Comparison of ENCODE assay signal across 8 cellular contexts in genomic region chr9:34592895-34593601, GRCh38. TPM values are rescaled to one million over a fixed set of nuclear protein-coding genes. Genes with fewer than 3 reads are reported as not detected.
DNase-seq lines count a peak whose midpoint lies in the region; ATAC-seq and TF ChIP-seq lines count a peak whose summit lies in the region.

No MANE protein-coding gene starts in this region.

- H3K36me3 Mint-ChIP-seq in GM23338 (ENCODE audit: low read depth) (no peaks in the 10 kb centered on the region; the same call in 2 of the 3 replicates), T-cell (no peaks in the 10 kb centered on the region)

- H3K9me3 Mint-ChIP-seq in GM23338, result peaks cover 3% of the 10 kb centered on the region; the same call in 1 of the 3 replicates
- no peaks in the 10 kb centered on the region for H3K9me3 Mint-ChIP-seq in T-cell

- ATAC-seq in GM23338, result peak; percentile 44
- ATAC-seq in T-cell (replicated peaks in 1 of 4), result peak in 1 of 4 experiments; percentile 49
- ATAC-seq in HG02885 (IDR thresholded peaks at IDR 0.05; ENCODE audit: poor library complexity, unreplicated experiment), result no peak
- no peak for ATAC-seq in HG03354 (IDR thresholded peaks at IDR 0.05; ENCODE audit: poor library complexity, severe bottlenecking, unreplicated experiment)

- H3K4me3 ChIP-seq in GM23338 (peak overlapping the region; percentile 70), left ventricle myocardium inferior (peak overlapping the region; percentile 20)

- H3K4me1 Mint-ChIP-seq in GM23338, result peaks cover 26% of the 10 kb centered on the region
- H3K4me1 Mint-ChIP-seq in T-cell, result peaks cover 23 to 35% (median 31%) of the 10 kb centered on the region in 3 donors

- intact Hi-C loops in left ventricle myocardium inferior (cut with micrococcal nuclease), result loop anchor here (5.0 kb wide), 1 partner anchor 46 kb away; no protein-coding TSS in a partner anchor
- intact Hi-C loops in posterior cingulate gyrus (cut with DNase I), result loop anchor here (2.0 to 5.0 kb wide), 2 partner anchors 156 to 190 kb away; no protein-coding TSS in a partner anchor

- H3K4me2 ChIP-seq in GM23338, result peak overlapping the region; percentile 94

- H3K9me3 ChIP-seq in left ventricle myocardium inferior (replicated peaks), result no peaks in the 10 kb centered on the region

- TF ChIP-seq CTCF in GM23338 (conservative IDR thresholded peaks at IDR 0.05; ENCODE audit: low read depth in 2 of 2) (no peak), left ventricle myocardium inferior (IDR thresholded peaks at IDR 0.05; ENCODE audit: borderline replicate concordance) (no peak)

- peak; percentile 74 for DNase-seq in GM23338 (ENCODE audit: low spot score)
- peak in 2 of 34 experiments; percentile 15 to 25 for DNase-seq in T-cell
- DNase-seq in left ventricle myocardium inferior, result peak; percentile 81
- peak in 7 of 10 donors; percentile 50 to 90 (median 67) for DNase-seq in posterior cingulate gyrus
- no peak for DNase-seq in effector CD8-positive, alpha-beta T cell (lab: John Stamatoyannopoulos, UW)
- DNase-seq in activated CD4-positive, alpha-beta T cell treated with anti-CD3 and anti-CD28 coated beads, Interleukin-2, amount 50 U/mL, for 48 hours, result no peak

- H3K4me3 Mint-ChIP-seq in GM23338 (peak overlapping the region; percentile 62), T-cell (peak overlapping the region in 2 of 3 donors; percentile 71 to 82)

- POLR2A ChIA-PET in T-cell (lab: Charles Lee), result interaction anchor here in 1 of 2 donors (0.5 kb wide), 1 partner anchor 9 kb away, joined by 3 read pairs; no protein-coding TSS in a partner anchor

- H3K27me3 Mint-ChIP-seq in GM23338 (ENCODE audit: insufficient read depth, low read depth, poor library complexity) (peaks cover 59% of the 10 kb centered on the region), T-cell (peaks cover 54 to 64% of the 10 kb centered on the region in 2 donors)

- CTCF ChIA-PET in T-cell (lab: Charles Lee), result interaction anchor here in 1 of 2 donors (1.2 kb wide), 1 partner anchor 189 kb away, joined by 4 read pairs; no protein-coding TSS in a partner anchor

- H3K27ac Mint-ChIP-seq in GM23338 (no peak overlapping the region), T-cell (no peak overlapping the region)

- no peaks in the 10 kb centered on the region for H3K36me3 ChIP-seq in GM23338 (ENCODE audit: insufficient read depth)
- H3K36me3 ChIP-seq in left ventricle myocardium inferior, result no peaks in the 10 kb centered on the region

- no peaks in the 10 kb centered on the region for H3K79me2 ChIP-seq in GM23338 (replicated peaks; ENCODE audit: insufficient read depth)

- H3K4me1 ChIP-seq in GM23338 (ENCODE audit: insufficient read depth) (peaks cover 37% of the 10 kb centered on the region; the same call in 1 of the 2 replicates), left ventricle myocardium inferior (peaks cover 59% of the 10 kb centered on the region)

- H2AFZ ChIP-seq in GM23338, result peak overlapping the region; percentile 52

- peaks cover 6% of the 10 kb centered on the region for H4K20me1 ChIP-seq in GM23338 (replicated peaks; ENCODE audit: insufficient read depth)

- no peaks in the 10 kb centered on the region for H3F3A ChIP-seq in GM23338 (replicated peaks; ENCODE audit: low read depth)

- H3K9me2 ChIP-seq in GM23338 (ENCODE audit: insufficient read depth), result no peaks in the 10 kb centered on the region

- peaks cover 76% of the 10 kb centered on the region for H3K27me3 ChIP-seq in GM23338 (ENCODE audit: insufficient read depth)
- peaks cover 55% of the 10 kb centered on the region for H3K27me3 ChIP-seq in left ventricle myocardium inferior (ENCODE audit: low read depth)

- no peak overlapping the region for H3K27ac ChIP-seq in GM23338 (ENCODE audit: low read depth)
- peak overlapping the region; percentile 70 for H3K27ac ChIP-seq in left ventricle myocardium inferior (replicated peaks)

TF ChIP-seq in GM23338, 12 proteins besides CTCF, POLR2A, EP300 and RAD21 (continues in another document):
- TF ChIP-seq ETS1 (IDR thresholded peaks at IDR 0.05), result no peak
- no peak for TF ChIP-seq JUNB (IDR thresholded peaks at IDR 0.05; ENCODE audit: unreplicated experiment)
- TF ChIP-seq REST (IDR thresholded peaks at IDR 0.05; ENCODE audit: unreplicated experiment), result no peak
- no peak for TF ChIP-seq NANOG (IDR thresholded peaks at IDR 0.05; ENCODE audit: borderline replicate concordance)
- TF ChIP-seq POLR2AphosphoS5 (IDR thresholded peaks at IDR 0.05; ENCODE audit: low read depth), result no peak

RNA-seq across cellular contexts. Expression of gene CNTFR, which starts 3.5 kb away (rescaled TPM):
- 1.1 and 1.9 TPM in 2 replicates for total RNA-seq in GM23338 (2014; rRNA removed; shearing (Covaris generic))
- polyA plus RNA-seq in GM23338 (2016; fragmentation: Nextera tagmentation; extraction: Ambion mirVana), result 0.59 and 0.73 TPM in 2 replicates
- total RNA-seq in T-cell (not detected), left ventricle myocardium inferior (4.6 TPM)

RNA-seq across cellular contexts. Expression of gene RPP25L, which starts 18.8 kb away (rescaled TPM):
- total RNA-seq in GM23338 (2014; rRNA removed; shearing (Covaris generic)), result 19.9 and 25.1 TPM in 2 replicates
- 16.4 and 18.5 TPM in 2 replicates for polyA plus RNA-seq in GM23338 (2016; fragmentation: Nextera tagmentation; extraction: Ambion mirVana)
- total RNA-seq in T-cell, result 10 to 100 TPM in 4 of 5 donors, 1 to 10 TPM in 1; 9.3 to 28.6 (median 22.5) TPM
- 42.8 TPM for total RNA-seq in left ventricle myocardium inferior

RNA-seq across cellular contexts. Expression of gene DCTN3, which starts 27.2 kb away (rescaled TPM):
- 12.9 and 20.6 TPM in 2 replicates for total RNA-seq in GM23338 (2014; rRNA removed; shearing (Covaris generic))
- 17.9 and 23.2 TPM in 2 replicates for polyA plus RNA-seq in GM23338 (2016; fragmentation: Nextera tagmentation; extraction: Ambion mirVana)
- total RNA-seq in T-cell, result 10 to 100 TPM; 60.8 to 82.9 (median 69.0) TPM
- total RNA-seq in left ventricle myocardium inferior, result 135 TPM

RNA-seq across cellular contexts. Expression of gene ARID3C, which starts 35.8 kb away (rescaled TPM):
- total RNA-seq in GM23338 (2014; rRNA removed; shearing (Covaris generic)), result 0.49 TPM in 1 of 2 replicates, not detected in the other
- polyA plus RNA-seq in GM23338 (2016; fragmentation: Nextera tagmentation; extraction: Ambion mirVana), result not detected in 2 replicates
- under 1 TPM in 1 of 5 donors, not detected in 4; 0.38 TPM for total RNA-seq in T-cell
- total RNA-seq in left ventricle myocardium inferior, result not detected

RNA-seq across cellular contexts. Expression of gene SIGMAR1, which starts 44.5 kb away (rescaled TPM):
- 104 and 167 TPM in 2 replicates for total RNA-seq in GM23338 (2014; rRNA removed; shearing (Covaris generic))
- polyA plus RNA-seq in GM23338 (2016; fragmentation: Nextera tagmentation; extraction: Ambion mirVana), result 76.4 and 82.3 TPM in 2 replicates
- total RNA-seq in T-cell (10 to 100 TPM; 27.7 to 65.9 (median 60.9) TPM), left ventricle myocardium inferior (20.0 TPM)

Comparison
In these comparisons a context has a peak if more than half of its experiments do, and no peak if none do; other contexts are left out.
1. DNase-seq: peak in GM23338 (single experiment), left ventricle myocardium inferior (single experiment) and posterior cingulate gyrus (7 of 10); none in effector CD8-positive, alpha-beta T cell (single experiment) and activated CD4-positive, alpha-beta T cell treated with anti-CD3 and anti-CD28 coated beads, Interleukin-2, amount 50 U/mL, for 48 hours (0 of 2).